1 cellular context compared by ENCODE assay signal in genomic region chr22:45535835-45536234, GRCh38. TPM values are rescaled to one million over a fixed set of nuclear protein-coding genes. Genes with fewer than 3 reads are reported as not detected.
"Had no signal": no experiment of that assay in that cellular context is flagged by ENCODE, and none has a peak within 500 bp of the region (broad histone marks: within the 10 kb centered on the region; RNA-seq: fewer than 3 reads in every experiment).

No MANE protein-coding gene starts in this region.

RNA-seq across cellular contexts. Expression of gene FBLN1, which starts 33.2 kb away (rescaled TPM):
- total RNA-seq: activated CD4-positive, alpha-beta memory T cell treated with anti-CD3 and anti-CD28 coated beads, Interleukin-2, amount 10 ng/mL, durations not matched to agents 7 days and 5 days had no signal
